Comparison of ENCODE assay signal across 8 cellular contexts in genomic region chr6:151325075-151326050, GRCh38.
DNase-seq lines count a peak whose midpoint lies in the region; ATAC-seq, FAIRE-seq and TF ChIP-seq lines count a peak whose summit lies in the region.

No MANE protein-coding gene starts in this region.

- no peak overlapping the region for H3K18ac ChIP-seq in H1 (ENCODE audit: extremely low read depth, low read length)

- H3K23me2 ChIP-seq in H1 (ENCODE audit: low read depth, low read length) = no peaks in the 10 kb centered on the region; the same call in 1 of the 2 replicates

- H3K9me3 Mint-ChIP-seq in memory B cell = no peaks in the 10 kb centered on the region

- 18% methylated on average over 43 of the region's 46 CpGs; no CpG with 5 or more reads in 1 of the 2 experiments for WGBS in H1 (ENCODE audit: extremely low coverage in 1 of 2, insufficient coverage in 1 of 2, insufficient read length in 1 of 2, insufficient replicate concordance in 2 of 2, low coverage in 1 of 2, low lambda C conversion rate in 2 of 2, missing lambda C conversion rate in 1 of 2), 2 experiments
- WGBS in tibial nerve, 2 donors = 1 to 2% methylated on average over 32 to 39 of the region's 46 CpGs

- H3K4me2 ChIP-seq in BLaER1 (peak overlapping the region; percentile 66), H1 (ENCODE audit: insufficient read depth in 1 of 2, low read depth in 2 of 2, low read length in 2 of 2) (peak overlapping the region; percentile 56 to 94)

- H3K9me3 ChIP-seq in BLaER1 = peaks cover 3% of the 10 kb centered on the region; the same call in 1 of the 2 replicates
- no peaks in the 10 kb centered on the region; the same call in 1 of the 2 replicates for H3K9me3 ChIP-seq in HUES6 (ENCODE audit: control insufficient read depth, insufficient read depth, low read depth, low read length)
- no peaks in the 10 kb centered on the region for H3K9me3 ChIP-seq in H1 (ENCODE audit: insufficient read depth in 2 of 2, low read depth in 1 of 2, low read length in 1 of 2)
- H3K9me3 ChIP-seq in tibial nerve = no peaks in the 10 kb centered on the region

- no peak overlapping the region for H2AK5ac ChIP-seq in H1 (ENCODE audit: low read depth, low read length)

- H2BK15ac ChIP-seq in H1 (ENCODE audit: low read length) = no peak overlapping the region

- TF ChIP-seq EP300 in H1 (IDR thresholded peaks at IDR 0.05; ENCODE audit: borderline replicate concordance in 1 of 2, low read depth in 2 of 2, low read length in 2 of 2) (no peak), tibial nerve (IDR thresholded peaks at IDR 0.05) (peak in 1 of 2 donors; percentile 57)

- H4K20me1 ChIP-seq in BLaER1 (peaks cover 100% of the 10 kb centered on the region), H1 (replicated peaks in 1 of 2; ENCODE audit: control insufficient read depth in 1 of 2, insufficient read depth in 2 of 2, low read length in 2 of 2) (peaks cover 0 to 1% of the 10 kb centered on the region in 2 experiments)

- no peak overlapping the region for H2BK120ac ChIP-seq in H1 (replicated peaks; ENCODE audit: low read depth, low read length)

- H3K4ac ChIP-seq in H1 (replicated peaks; ENCODE audit: insufficient read length, low read depth, low read length) = no peak overlapping the region

- H3K27ac ChIP-seq in BLaER1 (peak overlapping the region; percentile 37; the same call in 1 of the 2 replicates), HUES6 (ENCODE audit: low read depth, low read length) (no peak overlapping the region), H1 (ENCODE audit: low read depth, low read length) (no peak overlapping the region), tibial nerve (peak overlapping the region; percentile 57 to 92 (median 82))

- H4K91ac ChIP-seq in H1 (replicated peaks; ENCODE audit: insufficient read length, low read length) = no peak overlapping the region

- no peak for FAIRE-seq in H1 (lab: Jason Lieb, UNC)

- H2BK20ac ChIP-seq in H1 (ENCODE audit: low read length) = no peak overlapping the region

- H3K27me3 Mint-ChIP-seq in memory B cell = peaks cover 26% of the 10 kb centered on the region

- no peak overlapping the region for H2BK5ac ChIP-seq in H1 (ENCODE audit: low read depth, low read length)

- TF ChIP-seq RAD21 in H1 (IDR thresholded peaks at IDR 0.05 in 1 of 2, conservative IDR thresholded peaks at IDR 0.05 in 1 of 2; ENCODE audit: low read depth in 2 of 2, low read length in 2 of 2) = no peak

- DNase-seq in H1 (ENCODE audit: low read depth in 1 of 2, low spot score in 2 of 2) = no peak
- peak in 1 of 2 donors; percentile 29 for DNase-seq in memory B cell (ENCODE audit: low spot score in 2 of 2)
- DNase-seq in tibial nerve (ENCODE audit: low spot score in 2 of 2) = peak; percentile 58 to 60

- H3K79me2 ChIP-seq in H1 (ENCODE audit: control insufficient read depth in 1 of 2, insufficient read depth in 2 of 2, low read length in 2 of 2) = no peaks in the 10 kb centered on the region

- H3K27ac Mint-ChIP-seq in memory B cell = no peak overlapping the region

- H3K36me3 ChIP-seq in BLaER1 (peaks cover 65% of the 10 kb centered on the region), HUES6 (ENCODE audit: control insufficient read depth, insufficient read depth, low read length) (peaks cover 3% of the 10 kb centered on the region; the same call in 1 of the 2 replicates), H1 (ENCODE audit: control insufficient read depth in 2 of 4, insufficient read depth in 4 of 4, low read length in 3 of 4) (no peaks in the 10 kb centered on the region), tibial nerve (no peaks in the 10 kb centered on the region)

- POLR2A ChIA-PET in H1 (lab: Charles Lee; ENCODE audit: partially characterized antibody) = interaction anchor here (0.8 to 2.6 kb wide), 8 partner anchors 11 to 447 kb away, joined by 3 to 20 read pairs (median 3); partner anchors contain the start of gene AKAP12

- H3K4me1 ChIP-seq in BLaER1 (peaks cover 41% of the 10 kb centered on the region), HUES6 (ENCODE audit: control insufficient read depth, insufficient read depth, low read length) (peaks cover 13% of the 10 kb centered on the region), H1 (replicated peaks in 1 of 4; ENCODE audit: control insufficient read depth in 3 of 4, insufficient read depth in 4 of 4, low read length in 3 of 4) (peaks cover 0 to 3% (median 0%) of the 10 kb centered on the region in 4 experiments; a peak in 3 of 7 replicates), tibial nerve (peaks cover 0 to 40% (median 16%) of the 10 kb centered on the region in 4 donors)

- H3K36me3 Mint-ChIP-seq in memory B cell = no peaks in the 10 kb centered on the region

- H3K9ac ChIP-seq in BLaER1 (peak overlapping the region; percentile 15), HUES6 (ENCODE audit: low read length) (peak overlapping the region; percentile 29), H1 (replicated peaks in 1 of 4; ENCODE audit: extremely low read depth in 1 of 4, low read depth in 3 of 4, low read length in 3 of 4) (peak overlapping the region in 3 of 4 experiments; percentile 51 to 61 (median 61); a peak in 2 of 7 replicates)

- H4K5ac ChIP-seq in H1 (ENCODE audit: insufficient read length, low read depth, low read length) = no peak overlapping the region

- peak overlapping the region; percentile 24; the same call in 1 of the 2 replicates for H3K4me3 ChIP-seq in BLaER1
- peak overlapping the region; percentile 65 for H3K4me3 ChIP-seq in HUES6 (ENCODE audit: low read depth, low read length)
- peak overlapping the region; percentile 54 for H3K4me3 ChIP-seq in WI38 (ENCODE audit: low read depth, low read length)
- H3K4me3 ChIP-seq in H1 (ENCODE audit: extremely low read depth in 1 of 4, insufficient read depth in 2 of 4, low read depth in 3 of 4, low read length in 4 of 4) = peak overlapping the region; percentile 29 to 80 (median 73)
- peak overlapping the region; percentile 40 to 66 (median 60) for H3K4me3 ChIP-seq in tibial nerve

- H3K14ac ChIP-seq in H1 (ENCODE audit: insufficient read length) = no peak overlapping the region

- TF ChIP-seq POLR2A in H1 (IDR thresholded peaks at IDR 0.05; ENCODE audit: control extremely low read depth in 1 of 2, low read depth in 2 of 2, low read length in 2 of 2) (no peak), tibial nerve (IDR thresholded peaks at IDR 0.05) (no peak)

- no peak overlapping the region for H3K23ac ChIP-seq in H1 (ENCODE audit: insufficient read length)

- no peak overlapping the region; the same call in 1 of the 2 replicates for H4K8ac ChIP-seq in H1 (ENCODE audit: extremely low read depth, insufficient read depth, low read length)

- ATAC-seq in memory B cell (ENCODE audit: low read depth) = peak; percentile 24
- ATAC-seq in HG03135 (IDR thresholded peaks at IDR 0.05; ENCODE audit: unreplicated experiment) = no peak
- no peak for ATAC-seq in GM19395 (IDR thresholded peaks at IDR 0.05; ENCODE audit: unreplicated experiment)

- TF ChIP-seq CTCF in WI38 (IDR thresholded peaks at IDR 0.05; ENCODE audit: low read depth, low read length) (no peak), H1 (IDR thresholded peaks at IDR 0.05; ENCODE audit: control extremely low read depth in 1 of 3, insufficient read depth in 1 of 3, low read depth in 1 of 3, low read length in 3 of 3) (no peak), tibial nerve (IDR thresholded peaks at IDR 0.05) (no peak)

- H3K4me3 Mint-ChIP-seq in memory B cell = peak overlapping the region; percentile 69

- H3K79me1 ChIP-seq in H1 (ENCODE audit: low read depth, low read length) = no peaks in the 10 kb centered on the region; the same call in 1 of the 2 replicates

- CTCF ChIA-PET in H1 (lab: Charles Lee; ENCODE audit: partially characterized antibody) = interaction anchor here (0.7 to 8.7 kb wide), 47 partner anchors 9 to 437 kb away, joined by 3 to 133 read pairs (median 4); partner anchors contain the start of gene AKAP12

- H2BK12ac ChIP-seq in H1 (ENCODE audit: low read depth, low read length) = no peak overlapping the region

- H3K56ac ChIP-seq in H1 (replicated peaks; ENCODE audit: insufficient read length, low read depth, low read length) = peak overlapping the region; percentile 19

- H3K27me3 ChIP-seq in BLaER1 (no peaks in the 10 kb centered on the region), HUES6 (ENCODE audit: control insufficient read depth, insufficient read depth, low read length) (peaks cover 12% of the 10 kb centered on the region), H1 (replicated peaks in 1 of 4; ENCODE audit: control insufficient read depth in 3 of 4, extremely low read depth in 1 of 4, insufficient read depth in 3 of 4, low read length in 3 of 4) (peaks cover 0 to 6% (median 1%) of the 10 kb centered on the region in 4 experiments; a peak in 2 of 7 replicates), tibial nerve (no peaks in the 10 kb centered on the region)

- peaks cover 16% of the 10 kb centered on the region for H3K4me1 Mint-ChIP-seq in memory B cell

- peak overlapping the region; percentile 57; the same call in 1 of the 2 replicates for H2AFZ ChIP-seq in H1 (ENCODE audit: low read length)

TF ChIP-seq in H1, 55 proteins besides CTCF, POLR2A, EP300 and RAD21 (continues in another document):
- TF ChIP-seq TBP (IDR thresholded peaks at IDR 0.05; ENCODE audit: low read depth, low read length) (no peak), SRF (IDR thresholded peaks at IDR 0.05; ENCODE audit: low read depth, low read length) (no peak), PHF8 (conservative IDR thresholded peaks at IDR 0.05; ENCODE audit: low read depth, low read length) (no peak), JUN (IDR thresholded peaks at IDR 0.05; ENCODE audit: low read depth, low read length) (no peak), ATF3 (IDR thresholded peaks at IDR 0.05; ENCODE audit: insufficient read depth, low read depth, low read length) (peak; percentile 47; the same call in 1 of the 2 replicates), CBX5 (IDR thresholded peaks at IDR 0.05; ENCODE audit: low read depth, low read length) (no peak), KDM4A (IDR thresholded peaks at IDR 0.05; ENCODE audit: low read depth, low read length, severe bottlenecking) (peak; percentile 38), USF2 (IDR thresholded peaks at IDR 0.05; ENCODE audit: low read length) (peak; percentile 65), SP4 (IDR thresholded peaks at IDR 0.05; ENCODE audit: low read length) (no peak)

Comparison
In these comparisons a context has a peak if more than half of its experiments do, and no peak if none do; other contexts are left out.
1. H3K27ac ChIP-seq: peak in BLaER1 (single experiment) and tibial nerve (4 of 4); none in HUES6 (single experiment) and H1 (single experiment).
2. DNase-seq: peak in tibial nerve (2 of 2); none in H1 (0 of 2).
3. Peak in every context shown above with its lines, with median percentiles within 50 percentile points of each other: H3K4me3 ChIP-seq and H3K9ac ChIP-seq.